In genomic region chr11:42407379-42407778, GRCh38 we compare ENCODE assay signal across 10 cellular contexts.
DNase-seq lines count a peak whose midpoint lies in the region; ATAC-seq and TF ChIP-seq lines count a peak whose summit lies in the region.
"Had no signal": no experiment of that assay in that cellular context is flagged by ENCODE, and none has a peak within 500 bp of the region (broad histone marks: within the 10 kb centered on the region; RNA-seq: fewer than 3 reads in every experiment).

No MANE protein-coding gene starts in this region.

- H3K27ac ChIP-seq in foreskin keratinocyte: no peak overlapping the region
- no peak overlapping the region for H3K27ac ChIP-seq in stomach
- H3K27ac ChIP-seq: right atrium auricular region had no signal

- H3K4me3 ChIP-seq in stomach: no peak overlapping the region
- H3K4me3 ChIP-seq: right atrium auricular region had no signal

- no peaks in the 10 kb centered on the region for H3K4me1 ChIP-seq in foreskin keratinocyte
- H3K4me1 ChIP-seq in stomach: no peaks in the 10 kb centered on the region
- H3K4me1 ChIP-seq: right atrium auricular region had no signal

- peak; percentile 35 for ATAC-seq in foreskin keratinocyte
- ATAC-seq in GM21825 (IDR thresholded peaks at IDR 0.05; ENCODE audit: unreplicated experiment): no peak

- H3K27me3 ChIP-seq in foreskin keratinocyte: no peaks in the 10 kb centered on the region
- no peaks in the 10 kb centered on the region for H3K27me3 ChIP-seq in stomach
- H3K27me3 ChIP-seq: right atrium auricular region had no signal

- WGBS in stomach, 5 donors: 4 to 16% (median 11%) methylated on average over 3 of the region's 3 CpGs

- TF ChIP-seq CTCF in foreskin keratinocyte (conservative IDR thresholded peaks at IDR 0.05) (peak; percentile 42), stomach (IDR thresholded peaks at IDR 0.05) (no peak)

- DNase-seq in NCI-H2081 (lab: John Stamatoyannopoulos, UW) (peak; percentile 34 to 47), NCI-H2081 treated with DMSO at 0.1 percent for 48 hours (lab: John Stamatoyannopoulos, UW) (no peak), NCI-H748 (lab: John Stamatoyannopoulos, UW; ENCODE audit: unreplicated experiment) (peak; percentile 89), foreskin keratinocyte (peak in 1 of 2 donors; percentile 34), stomach (peak; percentile 28), 8988T (no peak), cerebellum (ENCODE audit: low spot score) (no peak)
- DNase-seq: activated CD4-positive, alpha-beta T cell treated with anti-CD3 and anti-CD28 coated beads for 4 hours had no signal

- TF ChIP-seq EP300 in stomach (IDR thresholded peaks at IDR 0.05): no peak

- no peaks in the 10 kb centered on the region for H3K9me3 ChIP-seq in stomach
- H3K9me3 ChIP-seq: right atrium auricular region had no signal

- intact Hi-C loops in stomach (cut with DNase I; ENCODE audit: low total_unique reads): no loop called here

- TF ChIP-seq POLR2A in stomach (IDR thresholded peaks at IDR 0.05): no peak

- H3K36me3 ChIP-seq in stomach: no peaks in the 10 kb centered on the region
- H3K36me3 ChIP-seq: right atrium auricular region had no signal

Comparison
In these comparisons a context has a peak if more than half of its experiments do, and no peak if none do; other contexts are left out.
1. DNase-seq: peak in NCI-H2081 (2 of 2), NCI-H748 (single experiment) and stomach (single experiment); none in NCI-H2081 treated with DMSO at 0.1 percent for 48 hours (single experiment), 8988T (single experiment) and cerebellum (single experiment).